14 cellular contexts compared by ENCODE assay signal in genomic region chrX:43976216-43976615, GRCh38.
A peak's percentile ranks its signal among the peaks of the same experiment; 100 is the strongest.
DNase-seq lines count a peak whose midpoint lies in the region; ATAC-seq lines count a peak whose summit lies in the region.
"Had no signal": no experiment of that assay in that cellular context is flagged by ENCODE, and none has a peak within 500 bp of the region (broad histone marks: within the 10 kb centered on the region; RNA-seq: fewer than 3 reads in every experiment).

No MANE protein-coding gene starts in this region.

- ATAC-seq in HG02588 (IDR thresholded peaks at IDR 0.05; ENCODE audit: unreplicated experiment) = no peak

- DNase-seq in CD1c-positive myeloid dendritic cell (ENCODE audit: extremely low spot score) (peak; percentile 58), MV-4-11 (lab: John Stamatoyannopoulos, UW) (peak; percentile 4), fibroblast of peridontal ligament (ENCODE audit: extremely low read depth) (peak; percentile 5), NAMALWA (ENCODE audit: low spot score) (no peak), NCI-H526 treated with DMSO at 0.1 percent for 48 hours (lab: John Stamatoyannopoulos, UW) (no peak)
- DNase-seq: CD4-positive, alpha-beta T cell; CD8-positive, alpha-beta memory T cell; DMS 273 treated with DMSO at 0.1 percent for 48 hours; DMS79; EL; GDM1; H7; HCEC 1CT had no signal

Comparison
In these comparisons a context has a peak if more than half of its experiments do, and no peak if none do; other contexts are left out.
1. DNase-seq: peak in CD1c-positive myeloid dendritic cell (single experiment), MV-4-11 (single experiment) and fibroblast of peridontal ligament (single experiment); none in NAMALWA (single experiment) and NCI-H526 treated with DMSO at 0.1 percent for 48 hours (single experiment).